Comparison of ENCODE assay signal across 18 cellular contexts in genomic region chr2:32945286-32945685, GRCh38. TPM values are rescaled to one million over a fixed set of nuclear protein-coding genes. Genes with fewer than 3 reads are reported as not detected.
A peak's percentile ranks its signal among the peaks of the same experiment; 100 is the strongest.
DNase-seq lines count a peak whose midpoint lies in the region; TF ChIP-seq lines count a peak whose summit lies in the region.
"Had no signal": no experiment of that assay in that cellular context is flagged by ENCODE, and none has a peak within 500 bp of the region (broad histone marks: within the 10 kb centered on the region; RNA-seq: fewer than 3 reads in every experiment).

No MANE protein-coding gene starts in this region.

- intact Hi-C loops in cardiac septum (cut with DNase I): loop anchor here (5.0 kb wide), 1 partner anchor 142 kb away; no protein-coding TSS in a partner anchor

- H3K27me3 Mint-ChIP-seq in activated naive CD8-positive, alpha-beta T cell: peaks cover 18% of the 10 kb centered on the region
- peaks cover 49% of the 10 kb centered on the region for H3K27me3 Mint-ChIP-seq in activated naive CD8-positive, alpha-beta T cell treated with anti-CD3 and anti-CD28 coated beads for 36 hours
- H3K27me3 Mint-ChIP-seq in brain (peaks cover 11% of the 10 kb centered on the region), nephron progenitor cell (ENCODE audit: low read depth, poor library complexity) (peaks cover 5% of the 10 kb centered on the region)

- DNase-seq in activated naive CD8-positive, alpha-beta T cell treated with anti-CD3 and anti-CD28 coated beads for 36 hours: no peak
- DNase-seq in nephron progenitor cell: no peak
- no peak for DNase-seq in cerebellar cortex (ENCODE audit: low spot score)
- no peak for DNase-seq in cardiac septum (ENCODE audit: low spot score)
- no peak for DNase-seq in retina
- no peak for DNase-seq in NCI-H2081 treated with DMSO at 0.1 percent for 48 hours (lab: John Stamatoyannopoulos, UW)
- DNase-seq: AML-193, DMS53, NCI-H1092 treated with DMSO at 0.1 percent for 48 hours, NCI-H2081, NCI-H446 treated with DMSO at 0.1 percent for 48 hours, OCI-M1, Right ventricle myocardium superior, SK-N-SH had no signal

- H3K4me1 Mint-ChIP-seq in activated naive CD8-positive, alpha-beta T cell (ENCODE audit: low read depth): peaks cover 3% of the 10 kb centered on the region
- peaks cover 6% of the 10 kb centered on the region for H3K4me1 Mint-ChIP-seq in activated naive CD8-positive, alpha-beta T cell treated with anti-CD3 and anti-CD28 coated beads for 36 hours
- H3K4me1 Mint-ChIP-seq in brain: peaks cover 29% of the 10 kb centered on the region
- peaks cover 26% of the 10 kb centered on the region for H3K4me1 Mint-ChIP-seq in nephron progenitor cell

- H3K4me3 Mint-ChIP-seq in activated naive CD8-positive, alpha-beta T cell: peak overlapping the region; percentile 9
- H3K4me3 Mint-ChIP-seq in activated naive CD8-positive, alpha-beta T cell treated with anti-CD3 and anti-CD28 coated beads for 36 hours: no peak overlapping the region
- peak overlapping the region in 4 of 5 experiments; percentile 17 to 89 (median 44) for H3K4me3 Mint-ChIP-seq in brain
- H3K4me3 Mint-ChIP-seq in nephron progenitor cell: peak overlapping the region; percentile 23

- no peak for TF ChIP-seq CTCF in brain (conservative IDR thresholded peaks at IDR 0.05)
- no peak for TF ChIP-seq CTCF in nephron progenitor cell (IDR thresholded peaks at IDR 0.05)

- no peaks in the 10 kb centered on the region for H3K9me3 Mint-ChIP-seq in activated naive CD8-positive, alpha-beta T cell (ENCODE audit: low read depth)
- H3K9me3 Mint-ChIP-seq in activated naive CD8-positive, alpha-beta T cell treated with anti-CD3 and anti-CD28 coated beads for 36 hours: no peaks in the 10 kb centered on the region
- H3K9me3 Mint-ChIP-seq in brain: peaks cover 0 to 2% (median 0%) of the 10 kb centered on the region in 5 experiments
- peaks cover 4% of the 10 kb centered on the region for H3K9me3 Mint-ChIP-seq in nephron progenitor cell
- H3K9me3 Mint-ChIP-seq: GM23338 had no signal

- H3K27ac Mint-ChIP-seq in activated naive CD8-positive, alpha-beta T cell: no peak overlapping the region
- H3K27ac Mint-ChIP-seq in activated naive CD8-positive, alpha-beta T cell treated with anti-CD3 and anti-CD28 coated beads for 36 hours: no peak overlapping the region
- H3K27ac Mint-ChIP-seq in brain (no peak overlapping the region), nephron progenitor cell (no peak overlapping the region)
- H3K27ac Mint-ChIP-seq: CD14-positive monocyte, GM23338 had no signal

- H3K36me3 Mint-ChIP-seq in activated naive CD8-positive, alpha-beta T cell: no peaks in the 10 kb centered on the region
- H3K36me3 Mint-ChIP-seq in activated naive CD8-positive, alpha-beta T cell treated with anti-CD3 and anti-CD28 coated beads for 36 hours: no peaks in the 10 kb centered on the region
- H3K36me3 Mint-ChIP-seq in brain (no peaks in the 10 kb centered on the region), nephron progenitor cell (ENCODE audit: low read depth) (peaks cover 5% of the 10 kb centered on the region)

RNA-seq across cellular contexts. Expression of gene LTBP1, which starts 1.5 kb away (rescaled TPM):
- total RNA-seq in activated naive CD8-positive, alpha-beta T cell treated with anti-CD3 and anti-CD28 coated beads for 36 hours: under 1 TPM; 0.14 to 0.31 TPM
- polyA plus RNA-seq in brain (ENCODE audit: insufficient read depth, low read depth, low replicate concordance): 9.8 TPM
- 124 TPM for total RNA-seq in cardiac septum

Comparison
In these comparisons a context has a peak if more than half of its experiments do, and no peak if none do; other contexts are left out.
1. RNA of gene LTBP1, which starts 1.5 kb away (total RNA-seq): 124 TPM in cardiac septum (single experiment); 0.14 to 0.31 TPM in activated naive CD8-positive, alpha-beta T cell treated with anti-CD3 and anti-CD28 coated beads for 36 hours; every median in the first group is over 10 times any median in the second.